In the genomic region with DNA sequence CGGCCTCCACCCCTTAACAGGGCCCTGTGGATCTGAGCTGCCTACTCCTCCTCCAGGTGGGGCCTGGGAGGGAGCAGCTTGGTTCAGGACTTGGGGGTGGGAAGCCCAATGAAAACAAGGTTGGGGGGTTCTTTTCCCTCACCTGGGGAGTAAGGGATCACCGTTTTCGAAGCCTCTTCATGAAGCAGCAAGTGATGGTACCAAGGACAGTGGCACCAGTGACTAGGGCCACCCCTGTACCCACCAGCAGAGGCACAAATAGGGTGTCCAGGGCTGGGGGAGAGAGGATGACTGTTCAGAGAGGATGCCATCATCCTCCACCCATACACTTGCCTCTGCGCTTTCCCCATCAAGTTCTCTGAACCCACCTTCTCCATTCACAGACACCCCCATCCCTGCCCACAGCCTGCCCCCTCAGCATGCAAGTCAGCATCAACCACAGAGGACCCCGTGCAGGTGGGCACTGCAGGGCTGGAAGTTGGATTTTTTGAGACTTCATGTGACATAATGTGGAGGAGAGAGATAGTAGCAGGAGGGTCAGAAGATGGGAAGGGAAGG, we compare ENCODE assay signal across 2 cellular contexts.
TF ChIP-seq lines count a peak whose summit lies in the region.

No MANE protein-coding gene starts in this region.

TF ChIP-seq in SK-N-SH, 30 proteins besides CTCF, POLR2A, EP300 and RAD21:
- TF ChIP-seq REST (IDR thresholded peaks at IDR 0.05; ENCODE audit: low read depth, low read length) = 0 out of 2 replicates have a peak, but pooled peaks have one; percentile 28
- TF ChIP-seq EZH2phosphoT487 (IDR thresholded peaks at IDR 0.05; ENCODE audit: borderline replicate concordance, low read depth) = no peak
- no peak for TF ChIP-seq TCF12 (IDR thresholded peaks at IDR 0.05)
- no peak for TF ChIP-seq NRF1 (IDR thresholded peaks at IDR 0.05; ENCODE audit: low read depth, low read length)
- no peak for TF ChIP-seq FOXJ3 (CRISPR knock-in tag; IDR thresholded peaks at IDR 0.05)
- TF ChIP-seq POLR2AphosphoS5 (IDR thresholded peaks at IDR 0.05; ENCODE audit: low read depth, low read length) = no peak
TF ChIP-seq in SK-N-SH: peak in this region for 1.

TF ChIP-seq in SK-N-SH treated with all-trans-retinoic acid at 6 μM for 48 hours, 23 proteins besides CTCF, POLR2A, EP300 and RAD21:
- no peak for TF ChIP-seq ISL1 (CRISPR knock-in tag; IDR thresholded peaks at IDR 0.05)
- TF ChIP-seq ZC3H10 (CRISPR knock-in tag; IDR thresholded peaks at IDR 0.05) = no peak
- TF ChIP-seq ARNTL (CRISPR knock-in tag; IDR thresholded peaks at IDR 0.05; ENCODE audit: borderline replicate concordance, low read depth) = no peak
- no peak for TF ChIP-seq ZNF70 (CRISPR knock-in tag; IDR thresholded peaks at IDR 0.05)
- TF ChIP-seq ZNF565 (CRISPR knock-in tag; conservative IDR thresholded peaks at IDR 0.05; ENCODE audit: low read depth) = no peak
- TF ChIP-seq, protein P1, sequence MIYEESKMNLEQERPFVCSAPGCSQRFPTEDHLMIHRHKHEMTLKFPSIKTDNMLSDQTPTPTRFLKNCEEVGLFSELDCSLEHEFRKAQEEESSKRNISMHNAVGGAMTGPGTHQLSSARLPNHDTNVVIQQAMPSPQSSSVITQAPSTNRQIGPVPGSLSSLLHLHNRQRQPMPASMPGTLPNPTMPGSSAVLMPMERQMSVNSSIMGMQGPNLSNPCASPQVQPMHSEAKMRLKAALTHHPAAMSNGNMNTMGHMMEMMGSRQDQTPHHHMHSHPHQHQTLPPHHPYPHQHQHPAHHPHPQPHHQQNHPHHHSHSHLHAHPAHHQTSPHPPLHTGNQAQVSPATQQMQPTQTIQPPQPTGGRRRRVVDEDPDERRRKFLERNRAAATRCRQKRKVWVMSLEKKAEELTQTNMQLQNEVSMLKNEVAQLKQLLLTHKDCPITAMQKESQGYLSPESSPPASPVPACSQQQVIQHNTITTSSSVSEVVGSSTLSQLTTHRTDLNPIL (CRISPR knock-in tag; IDR thresholded peaks at IDR 0.05; ENCODE audit: low read depth) = no peak
- TF ChIP-seq, protein P2, sequence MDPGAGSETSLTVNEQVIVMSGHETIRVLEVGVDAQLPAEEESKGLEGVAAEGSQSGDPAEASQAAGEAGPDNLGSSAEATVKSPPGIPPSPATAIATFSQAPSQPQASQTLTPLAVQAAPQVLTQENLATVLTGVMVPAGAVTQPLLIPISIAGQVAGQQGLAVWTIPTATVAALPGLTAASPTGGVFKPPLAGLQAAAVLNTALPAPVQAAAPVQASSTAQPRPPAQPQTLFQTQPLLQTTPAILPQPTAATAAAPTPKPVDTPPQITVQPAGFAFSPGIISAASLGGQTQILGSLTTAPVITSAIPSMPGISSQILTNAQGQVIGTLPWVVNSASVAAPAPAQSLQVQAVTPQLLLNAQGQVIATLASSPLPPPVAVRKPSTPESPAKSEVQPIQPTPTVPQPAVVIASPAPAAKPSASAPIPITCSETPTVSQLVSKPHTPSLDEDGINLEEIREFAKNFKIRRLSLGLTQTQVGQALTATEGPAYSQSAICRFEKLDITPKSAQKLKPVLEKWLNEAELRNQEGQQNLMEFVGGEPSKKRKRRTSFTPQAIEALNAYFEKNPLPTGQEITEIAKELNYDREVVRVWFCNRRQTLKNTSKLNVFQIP (CRISPR knock-in tag; IDR thresholded peaks at IDR 0.05; ENCODE audit: borderline replicate concordance, low read depth) = no peak
- no peak for TF ChIP-seq TOX (CRISPR knock-in tag; IDR thresholded peaks at IDR 0.05; ENCODE audit: borderline replicate concordance)
- no peak for TF ChIP-seq GLIS3 (CRISPR knock-in tag; IDR thresholded peaks at IDR 0.05)
- TF ChIP-seq BACH2 (CRISPR knock-in tag; IDR thresholded peaks at IDR 0.05; ENCODE audit: borderline replicate concordance) = no peak
- no peak for TF ChIP-seq OSR1 (CRISPR knock-in tag; IDR thresholded peaks at IDR 0.05)
- no peak for TF ChIP-seq SNAI2 (CRISPR knock-in tag; IDR thresholded peaks at IDR 0.05)
- TF ChIP-seq, protein P3, sequence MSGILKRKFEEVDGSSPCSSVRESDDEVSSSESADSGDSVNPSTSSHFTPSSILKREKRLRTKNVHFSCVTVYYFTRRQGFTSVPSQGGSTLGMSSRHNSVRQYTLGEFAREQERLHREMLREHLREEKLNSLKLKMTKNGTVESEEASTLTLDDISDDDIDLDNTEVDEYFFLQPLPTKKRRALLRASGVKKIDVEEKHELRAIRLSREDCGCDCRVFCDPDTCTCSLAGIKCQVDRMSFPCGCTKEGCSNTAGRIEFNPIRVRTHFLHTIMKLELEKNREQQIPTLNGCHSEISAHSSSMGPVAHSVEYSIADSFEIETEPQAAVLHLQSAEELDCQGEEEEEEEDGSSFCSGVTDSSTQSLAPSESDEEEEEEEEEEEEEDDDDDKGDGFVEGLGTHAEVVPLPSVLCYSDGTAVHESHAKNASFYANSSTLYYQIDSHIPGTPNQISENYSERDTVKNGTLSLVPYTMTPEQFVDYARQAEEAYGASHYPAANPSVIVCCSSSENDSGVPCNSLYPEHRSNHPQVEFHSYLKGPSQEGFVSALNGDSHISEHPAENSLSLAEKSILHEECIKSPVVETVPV (CRISPR knock-in tag; IDR thresholded peaks at IDR 0.05) = no peak
- no peak for TF ChIP-seq ESRRG (CRISPR knock-in tag; IDR thresholded peaks at IDR 0.05)
- no peak for TF ChIP-seq ZFP3 (CRISPR knock-in tag; IDR thresholded peaks at IDR 0.05)
- TF ChIP-seq, protein P4, sequence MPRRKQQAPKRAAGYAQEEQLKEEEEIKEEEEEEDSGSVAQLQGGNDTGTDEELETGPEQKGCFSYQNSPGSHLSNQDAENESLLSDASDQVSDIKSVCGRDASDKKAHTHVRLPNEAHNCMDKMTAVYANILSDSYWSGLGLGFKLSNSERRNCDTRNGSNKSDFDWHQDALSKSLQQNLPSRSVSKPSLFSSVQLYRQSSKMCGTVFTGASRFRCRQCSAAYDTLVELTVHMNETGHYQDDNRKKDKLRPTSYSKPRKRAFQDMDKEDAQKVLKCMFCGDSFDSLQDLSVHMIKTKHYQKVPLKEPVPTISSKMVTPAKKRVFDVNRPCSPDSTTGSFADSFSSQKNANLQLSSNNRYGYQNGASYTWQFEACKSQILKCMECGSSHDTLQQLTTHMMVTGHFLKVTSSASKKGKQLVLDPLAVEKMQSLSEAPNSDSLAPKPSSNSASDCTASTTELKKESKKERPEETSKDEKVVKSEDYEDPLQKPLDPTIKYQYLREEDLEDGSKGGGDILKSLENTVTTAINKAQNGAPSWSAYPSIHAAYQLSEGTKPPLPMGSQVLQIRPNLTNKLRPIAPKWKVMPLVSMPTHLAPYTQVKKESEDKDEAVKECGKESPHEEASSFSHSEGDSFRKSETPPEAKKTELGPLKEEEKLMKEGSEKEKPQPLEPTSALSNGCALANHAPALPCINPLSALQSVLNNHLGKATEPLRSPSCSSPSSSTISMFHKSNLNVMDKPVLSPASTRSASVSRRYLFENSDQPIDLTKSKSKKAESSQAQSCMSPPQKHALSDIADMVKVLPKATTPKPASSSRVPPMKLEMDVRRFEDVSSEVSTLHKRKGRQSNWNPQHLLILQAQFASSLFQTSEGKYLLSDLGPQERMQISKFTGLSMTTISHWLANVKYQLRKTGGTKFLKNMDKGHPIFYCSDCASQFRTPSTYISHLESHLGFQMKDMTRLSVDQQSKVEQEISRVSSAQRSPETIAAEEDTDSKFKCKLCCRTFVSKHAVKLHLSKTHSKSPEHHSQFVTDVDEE (CRISPR knock-in tag; IDR thresholded peaks at IDR 0.05) = no peak
- TF ChIP-seq TCF4 (CRISPR knock-in tag; IDR thresholded peaks at IDR 0.05; ENCODE audit: borderline replicate concordance) = no peak
- no peak for TF ChIP-seq CSDC2 (CRISPR knock-in tag; IDR thresholded peaks at IDR 0.05)
- TF ChIP-seq, protein P5, sequence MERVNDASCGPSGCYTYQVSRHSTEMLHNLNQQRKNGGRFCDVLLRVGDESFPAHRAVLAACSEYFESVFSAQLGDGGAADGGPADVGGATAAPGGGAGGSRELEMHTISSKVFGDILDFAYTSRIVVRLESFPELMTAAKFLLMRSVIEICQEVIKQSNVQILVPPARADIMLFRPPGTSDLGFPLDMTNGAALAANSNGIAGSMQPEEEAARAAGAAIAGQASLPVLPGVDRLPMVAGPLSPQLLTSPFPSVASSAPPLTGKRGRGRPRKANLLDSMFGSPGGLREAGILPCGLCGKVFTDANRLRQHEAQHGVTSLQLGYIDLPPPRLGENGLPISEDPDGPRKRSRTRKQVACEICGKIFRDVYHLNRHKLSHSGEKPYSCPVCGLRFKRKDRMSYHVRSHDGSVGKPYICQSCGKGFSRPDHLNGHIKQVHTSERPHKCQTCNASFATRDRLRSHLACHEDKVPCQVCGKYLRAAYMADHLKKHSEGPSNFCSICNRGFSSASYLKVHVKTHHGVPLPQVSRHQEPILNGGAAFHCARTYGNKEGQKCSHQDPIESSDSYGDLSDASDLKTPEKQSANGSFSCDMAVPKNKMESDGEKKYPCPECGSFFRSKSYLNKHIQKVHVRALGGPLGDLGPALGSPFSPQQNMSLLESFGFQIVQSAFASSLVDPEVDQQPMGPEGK (CRISPR knock-in tag; IDR thresholded peaks at IDR 0.05; ENCODE audit: borderline replicate concordance) = no peak
- no peak for TF ChIP-seq ZNF8 (CRISPR knock-in tag; IDR thresholded peaks at IDR 0.05)
